In genomic region chr16:70523013-70523620, GRCh38 we compare ENCODE assay signal across 1 cellular context.
A peak's percentile ranks its signal among the peaks of the same experiment; 100 is the strongest.
TF ChIP-seq lines count a peak whose summit lies in the region.

Gene COG4, minus strand, starts transcription at chr16:70523554. Its CDS starts 11 bp downstream, at chr16:70523543.

TF ChIP-seq in H1, 55 proteins besides CTCF, POLR2A, EP300 and RAD21:
- TF ChIP-seq POLR2AphosphoS5 (IDR thresholded peaks at IDR 0.05; ENCODE audit: low read depth, low read length) (no peak; the same call in 1 of the 2 replicates), ATF3 (IDR thresholded peaks at IDR 0.05; ENCODE audit: insufficient read depth, low read depth, low read length) (no peak), RNF2 (IDR thresholded peaks at IDR 0.05; ENCODE audit: borderline replicate concordance, low read depth, low read length, missing control alignments, poor library complexity, severe bottlenecking) (no peak), BRCA1 (IDR thresholded peaks at IDR 0.05; ENCODE audit: low read depth, low read length) (no peak), RFX5 (IDR thresholded peaks at IDR 0.05; ENCODE audit: borderline replicate concordance, low read depth, low read length) (no peak), KDM5A (IDR thresholded peaks at IDR 0.05; ENCODE audit: low read length) (peak; percentile 98), HDAC2 (IDR thresholded peaks at IDR 0.05; ENCODE audit: borderline replicate concordance in 1 of 2, low read depth in 2 of 2, low read length in 2 of 2) (peak in 1 of 2 experiments; percentile 97; a peak in 2 of 4 replicates), GABPA (IDR thresholded peaks at IDR 0.05; ENCODE audit: borderline replicate concordance, insufficient read depth, low read length) (0 out of 2 replicates have a peak, but pooled peaks have one; percentile 9), CBX5 (IDR thresholded peaks at IDR 0.05; ENCODE audit: low read depth, low read length) (no peak), SAP30 (IDR thresholded peaks at IDR 0.05; ENCODE audit: insufficient read depth, insufficient replicate concordance, low read length) (peak; percentile 84), KDM4A (IDR thresholded peaks at IDR 0.05; ENCODE audit: low read depth, low read length, severe bottlenecking) (peak; percentile 50), ASH2L (IDR thresholded peaks at IDR 0.05; ENCODE audit: low read length) (peak; percentile 49), E2F6 (IDR thresholded peaks at IDR 0.05) (peak; percentile 26; the same call in 1 of the 2 replicates), YY1 (IDR thresholded peaks at IDR 0.05; ENCODE audit: low read depth, low read length) (peak; percentile 93), EGR1 (IDR thresholded peaks at IDR 0.05; ENCODE audit: borderline replicate concordance, low read depth, low read length) (no peak), PHF8 (conservative IDR thresholded peaks at IDR 0.05; ENCODE audit: low read depth, low read length) (peak; percentile 39), TAF1 (IDR thresholded peaks at IDR 0.05; ENCODE audit: low read depth, low read length) (peak; percentile 78), RXRA (IDR thresholded peaks at IDR 0.05; ENCODE audit: insufficient read depth, low read depth, low read length) (no peak), TAF7 (optimal IDR thresholded peaks at IDR 0.05; ENCODE audit: borderline replicate concordance, low read depth, low read length) (peak; percentile 54), CHD1 (IDR thresholded peaks at IDR 0.05; ENCODE audit: low read depth, low read length) (no peak; the same call in 1 of the 2 replicates), KDM1A (IDR thresholded peaks at IDR 0.05; ENCODE audit: borderline replicate concordance, low read length) (no peak), NRF1 (IDR thresholded peaks at IDR 0.05; ENCODE audit: low read depth, low read length) (no peak), SIN3A (conservative IDR thresholded peaks at IDR 0.05 in 1 of 2, IDR thresholded peaks at IDR 0.05 in 1 of 2; ENCODE audit: low read depth in 1 of 2, low read length in 2 of 2) (peak; percentile 90 to 93; a peak in 3 of 4 replicates), JUND (IDR thresholded peaks at IDR 0.05; ENCODE audit: low read length) (no peak)
